2 cellular contexts compared by ENCODE assay signal in genomic region chr12:26651036-26651435, GRCh38.
A peak's percentile ranks its signal among the peaks of the same experiment; 100 is the strongest.
TF ChIP-seq lines count a peak whose summit lies in the region.

No MANE protein-coding gene starts in this region.

TF ChIP-seq in IMR-90, 13 proteins besides CTCF, POLR2A, EP300 and RAD21:
- TF ChIP-seq MAFK (IDR thresholded peaks at IDR 0.05; ENCODE audit: low read depth, low read length) = no peak
- no peak for TF ChIP-seq CEBPB (IDR thresholded peaks at IDR 0.05; ENCODE audit: low read depth, low read length)
- no peak for TF ChIP-seq RFX5 (IDR thresholded peaks at IDR 0.05; ENCODE audit: low read depth, low read length)
- TF ChIP-seq NFE2L2 (IDR thresholded peaks at IDR 0.05; ENCODE audit: low read depth, low read length) = no peak
- no peak for TF ChIP-seq CHD1 (IDR thresholded peaks at IDR 0.05; ENCODE audit: low read depth, low read length)
- TF ChIP-seq USF2 (IDR thresholded peaks at IDR 0.05; ENCODE audit: low read depth, low read length) = no peak
- no peak for TF ChIP-seq FOS (IDR thresholded peaks at IDR 0.05; ENCODE audit: low read depth, low read length)
- no peak for TF ChIP-seq MAZ (IDR thresholded peaks at IDR 0.05; ENCODE audit: borderline replicate concordance, low read depth, low read length)
- no peak for TF ChIP-seq ELK1 (IDR thresholded peaks at IDR 0.05; ENCODE audit: borderline replicate concordance, low read depth, low read length)
- no peak for TF ChIP-seq BHLHE40 (IDR thresholded peaks at IDR 0.05; ENCODE audit: low read depth, low read length)
- TF ChIP-seq SMC3 (IDR thresholded peaks at IDR 0.05; ENCODE audit: low read depth, low read length) = no peak
- TF ChIP-seq RCOR1 (IDR thresholded peaks at IDR 0.05; ENCODE audit: insufficient replicate concordance, low read length) = no peak
- no peak for TF ChIP-seq MXI1 (IDR thresholded peaks at IDR 0.05; ENCODE audit: borderline replicate concordance, low read depth, low read length)

TF ChIP-seq in K562, 482 proteins besides CTCF, POLR2A, EP300 and RAD21:
- no peak for TF ChIP-seq FOXK2 (conservative IDR thresholded peaks at IDR 0.05 in 1 of 2, IDR thresholded peaks at IDR 0.05 in 1 of 2; ENCODE audit: low read depth in 2 of 2)
- TF ChIP-seq ZNF512 (tag; IDR thresholded peaks at IDR 0.05) = peak; percentile 38; the same call in 1 of the 2 replicates
- no peak for TF ChIP-seq RBM17 (IDR thresholded peaks at IDR 0.05; ENCODE audit: borderline replicate concordance, low read depth, low read length)
- no peak for TF ChIP-seq MITF (IDR thresholded peaks at IDR 0.05)
- no peak for TF ChIP-seq SP2 (IDR thresholded peaks at IDR 0.05; ENCODE audit: extremely low read depth, low read depth, low read length, poor library complexity, severe bottlenecking)
